Comparison of ENCODE assay signal across 8 cellular contexts in genomic region chr1:28592314-28593071, GRCh38. TPM values are rescaled to one million over a fixed set of nuclear protein-coding genes. Genes with fewer than 3 reads are reported as not detected.
A peak's percentile ranks its signal among the peaks of the same experiment; 100 is the strongest.
DNase-seq lines count a peak whose midpoint lies in the region; ATAC-seq and TF ChIP-seq lines count a peak whose summit lies in the region.

No MANE protein-coding gene starts in this region.

- no peak for DNase-seq in GM12865 (ENCODE audit: low read depth)
- no peak for DNase-seq in coronary artery (ENCODE audit: low spot score)
- DNase-seq in mucosa of descending colon = peak; percentile 23 to 58 (median 52)
- DNase-seq in C1 segment of cervical spinal cord (lab: John Stamatoyannopoulos, UW) = no peak
- no peak for DNase-seq in UCSD-AML1 (lab: John Stamatoyannopoulos, UW; ENCODE audit: unreplicated experiment)

- peaks cover 7% of the 10 kb centered on the region for H3K27me3 ChIP-seq in HUES48 (ENCODE audit: control insufficient read depth, insufficient read depth, low read length)

- TF ChIP-seq CTCF in GM12865 (IDR thresholded peaks at IDR 0.05; ENCODE audit: insufficient read depth, low read depth, low read length, missing control alignments) (no peak), coronary artery (IDR thresholded peaks at IDR 0.05) (no peak), mucosa of descending colon (IDR thresholded peaks at IDR 0.05) (no peak)

- H3K9ac ChIP-seq in HUES48 (ENCODE audit: low read depth, low read length) = no peak overlapping the region; the same call in 1 of the 2 replicates

- H3K4me3 ChIP-seq in GM12865 (ENCODE audit: low read depth, low read length) (peak overlapping the region; percentile 48), HUES48 (ENCODE audit: low read depth, low read length) (peak overlapping the region; percentile 70), coronary artery (peak overlapping the region; percentile 81), mucosa of descending colon (peak overlapping the region; percentile 11)

- ATAC-seq in mucosa of descending colon = peak; percentile 45
- ATAC-seq in HG03342 (IDR thresholded peaks at IDR 0.05; ENCODE audit: unreplicated experiment) = no peak
- ATAC-seq in HG02623 (IDR thresholded peaks at IDR 0.05; ENCODE audit: unreplicated experiment) = no peak

- intact Hi-C loops in mucosa of descending colon (cut with DNase I, micrococcal nuclease) = no loop called here

- H3K36me3 ChIP-seq in HUES48 (ENCODE audit: control insufficient read depth, insufficient read depth, low read length) = no peaks in the 10 kb centered on the region
- no peaks in the 10 kb centered on the region for H3K36me3 ChIP-seq in mucosa of descending colon (ENCODE audit: low read depth)

- peaks cover 23% of the 10 kb centered on the region; the same call in 1 of the 2 replicates for H3K4me1 ChIP-seq in HUES48 (ENCODE audit: control insufficient read depth, insufficient read depth, low read length)
- H3K4me1 ChIP-seq in mucosa of descending colon (ENCODE audit: low read depth) = peaks cover 8% of the 10 kb centered on the region

- H3K27ac ChIP-seq in HUES48 (ENCODE audit: low read depth, low read length) (no peak overlapping the region), coronary artery (peak overlapping the region in 1 of 2 donors; percentile 56)

- no peaks in the 10 kb centered on the region for H3K9me3 ChIP-seq in HUES48 (ENCODE audit: control insufficient read depth, insufficient read depth, low read length)
- no peaks in the 10 kb centered on the region for H3K9me3 ChIP-seq in mucosa of descending colon

RNA-seq across cellular contexts. Expression of gene RAB42, which starts 0.4 kb away (rescaled TPM):
- 1 to 10 TPM; 3.5 to 5.9 (median 3.8) TPM for total RNA-seq in mucosa of descending colon

RNA-seq across cellular contexts. Expression of gene TRNAU1AP, which starts 39.6 kb away (rescaled TPM):
- total RNA-seq in mucosa of descending colon = 10 to 100 TPM; 13.1 to 20.9 (median 16.0) TPM

RNA-seq across cellular contexts. Expression of gene TAF12, which starts 50.4 kb away (rescaled TPM):
- total RNA-seq in mucosa of descending colon = 10 to 100 TPM; 12.2 to 23.2 (median 15.5) TPM

RNA-seq across cellular contexts. Expression of gene RNU11, which starts 55.9 kb away (rescaled TPM):
- not detected for total RNA-seq in mucosa of descending colon

Comparison
In these comparisons a context has a peak if more than half of its experiments do, and no peak if none do; other contexts are left out.
1. DNase-seq: peak in mucosa of descending colon (3 of 3); none in GM12865 (single experiment), coronary artery (single experiment), C1 segment of cervical spinal cord (0 of 14) and UCSD-AML1 (single experiment).
2. H3K4me3 ChIP-seq: peak in every context shown above with its lines; median percentile 81 in coronary artery; 70 in HUES48; 48 in GM12865; 11 in mucosa of descending colon.